24 cellular contexts compared by ENCODE assay signal in the genomic region with DNA sequence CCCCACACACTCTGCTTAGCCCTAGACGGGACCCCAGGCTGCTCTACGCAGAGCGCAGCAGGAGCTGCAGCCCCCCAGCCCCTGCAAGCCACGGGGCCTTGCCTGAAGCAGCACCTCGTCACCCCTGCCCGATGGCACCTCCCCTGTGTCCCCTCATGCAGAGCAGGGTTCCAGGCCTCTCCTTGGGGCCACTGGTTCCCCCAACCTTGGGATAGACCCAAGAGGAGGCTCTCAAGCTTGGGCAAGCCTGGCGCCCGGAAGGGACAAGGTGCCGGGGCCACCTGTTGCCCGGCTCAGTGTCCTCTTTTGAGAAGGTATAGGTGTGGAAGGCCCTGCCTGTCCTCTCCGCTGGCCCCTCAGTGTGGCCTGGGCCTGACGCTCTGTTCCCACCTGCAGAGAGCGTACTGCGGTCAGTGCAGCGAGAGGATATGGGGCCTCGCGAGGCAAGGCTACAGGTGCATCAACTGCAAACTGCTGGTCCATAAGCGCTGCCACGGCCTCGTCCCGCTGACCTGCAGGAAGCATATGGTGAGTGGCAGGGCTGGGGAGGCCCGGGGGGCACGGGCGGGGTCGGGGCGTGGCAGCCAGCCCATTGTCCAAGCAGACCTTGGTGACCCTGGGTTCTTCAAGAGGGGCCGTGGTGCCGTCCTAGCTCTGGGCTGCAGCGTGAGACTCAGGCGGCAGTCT.
"Had no signal": no experiment of that assay in that cellular context is flagged by ENCODE, and none has a peak within 500 bp of the region (broad histone marks: within the 10 kb centered on the region; RNA-seq: fewer than 3 reads in every experiment).

No MANE protein-coding gene starts in this region.

- H3K27ac Mint-ChIP-seq: activated B cell treated with CpG ODN at 0.5 μM for 24 hours; activated CD4-positive, alpha-beta T cell treated with anti-CD3 and anti-CD28 coated beads for 36 hours; activated T-helper 2 cell treated with anti-CD3 and anti-CD28 coated beads, Interferon-gamma antibody, Interleukin-2, Interleukin-4, amounts not matched to agents 10 μg/mL and 5 μg/mL and 100 μg/mL, durations not matched to agents 14 hours and 24 hours and 36 hours; brain; memory B cell; stimulated activated effector memory CD8-positive, alpha-beta T cell treated with anti-CD3 and anti-CD28 coated beads, Interleukin-12 subunit alpha, Interleukin-12 subunit beta, amount 100 ng/mL, for 72 hours; stimulated activated naive CD8-positive, alpha-beta T cell treated with anti-CD3 and anti-CD28 coated beads, Interleukin-15, amount 100 ng/mL, for 72 hours; T-helper 1 cell treated with Interleukin-12 subunit alpha and Interleukin-12 subunit beta and Interleukin-4 antibody, amounts not matched to agents 30 μg/mL and 1 μg/mL, for 36 hours had no signal

- ATAC-seq: activated CD4-positive, alpha-beta T cell treated with anti-CD3 and anti-CD28 coated beads for 36 hours; activated T-cell treated with anti-CD3 and anti-CD28 coated beads, Interleukin-2, amount 50 U/mL, for 4 hours; foreskin keratinocyte; left lung; sciatic nerve; stimulated activated effector memory CD8-positive, alpha-beta T cell treated with anti-CD3 and anti-CD28 coated beads, Interleukin-12 subunit alpha, Interleukin-12 subunit beta, amount 100 ng/mL, for 72 hours; stimulated activated naive CD8-positive, alpha-beta T cell treated with anti-CD3 and anti-CD28 coated beads, Interleukin-15, amount 100 ng/mL, for 72 hours had no signal

- H3K9me3 ChIP-seq: left lung, tibial artery had no signal

- H3K27ac ChIP-seq: foreskin keratinocyte, tibial artery had no signal

- H3K27me3 Mint-ChIP-seq: activated B cell treated with CpG ODN at 0.5 μM for 24 hours; activated CD4-positive, alpha-beta T cell treated with anti-CD3 and anti-CD28 coated beads for 36 hours; brain; memory B cell; stimulated activated naive CD8-positive, alpha-beta T cell treated with anti-CD3 and anti-CD28 coated beads, Interleukin-15, amount 100 ng/mL, for 72 hours had no signal

- DNase-seq: activated B cell treated with CpG ODN at 0.5 μM for 24 hours; activated CD4-positive, alpha-beta T cell treated with anti-CD3 and anti-CD28 coated beads for 36 hours; activated CD4-positive, alpha-beta T cell treated with anti-CD3 and anti-CD28 coated beads, Interleukin-2, amount 50 U/mL, for 48 hours; activated CD8-positive, alpha-beta memory T cell treated with anti-CD3 and anti-CD28 coated beads, Interleukin-2, amount 50 U/mL, for 48 hours; activated naive CD4-positive, alpha-beta T cell treated with Interleukin-2 at 50 U/mL for 16 hours; activated T-cell treated with anti-CD3 and anti-CD28 coated beads, Interleukin-2, amount 50 U/mL, for 4 hours; anterior cingulate cortex; caudate nucleus; dermis blood vessel endothelial cell; effector CD8-positive, alpha-beta T cell; erythroblast; foreskin keratinocyte; small intestine; stimulated activated CD4-positive, alpha-beta T cell treated with anti-CD3 and anti-CD28 coated beads, Interleukin-2, amount 100 ng/mL, for 24 hours; stimulated activated naive CD8-positive, alpha-beta T cell treated with anti-CD3 and anti-CD28 coated beads, Interleukin-15, amount 100 ng/mL, for 72 hours; T1000 had no signal

- H3K4me3 Mint-ChIP-seq: activated B cell treated with CpG ODN at 0.5 μM for 24 hours; activated CD4-positive, alpha-beta T cell treated with anti-CD3 and anti-CD28 coated beads for 36 hours; activated T-cell treated with anti-CD3 and anti-CD28 coated beads, Interleukin-2, amount 50 U/mL, for 4 hours; brain; memory B cell; stimulated activated effector memory CD8-positive, alpha-beta T cell treated with anti-CD3 and anti-CD28 coated beads, Interleukin-12 subunit alpha, Interleukin-12 subunit beta, amount 100 ng/mL, for 72 hours; stimulated activated naive CD8-positive, alpha-beta T cell treated with anti-CD3 and anti-CD28 coated beads, Interleukin-15, amount 100 ng/mL, for 72 hours; T-helper 1 cell treated with Interleukin-12 subunit alpha and Interleukin-12 subunit beta and Interleukin-4 antibody, amounts not matched to agents 30 μg/mL and 1 μg/mL, for 36 hours had no signal

- H3K4me1 ChIP-seq: foreskin keratinocyte, tibial artery had no signal

- H3K27me3 ChIP-seq: foreskin keratinocyte, left lung had no signal

- H3K9me3 Mint-ChIP-seq: activated B cell treated with CpG ODN at 0.5 μM for 24 hours; activated T-cell treated with anti-CD3 and anti-CD28 coated beads, Interleukin-2, amount 50 U/mL, for 4 hours; activated T-helper 2 cell treated with anti-CD3 and anti-CD28 coated beads, Interferon-gamma antibody, Interleukin-2, Interleukin-4, amounts not matched to agents 10 μg/mL and 5 μg/mL and 100 μg/mL, durations not matched to agents 14 hours and 24 hours and 36 hours; brain; memory B cell; stimulated activated effector memory CD8-positive, alpha-beta T cell treated with anti-CD3 and anti-CD28 coated beads, Interleukin-12 subunit alpha, Interleukin-12 subunit beta, amount 100 ng/mL, for 72 hours; stimulated activated naive CD8-positive, alpha-beta T cell treated with anti-CD3 and anti-CD28 coated beads, Interleukin-15, amount 100 ng/mL, for 72 hours; T-helper 1 cell treated with Interleukin-12 subunit alpha and Interleukin-12 subunit beta and Interleukin-4 antibody, amounts not matched to agents 30 μg/mL and 1 μg/mL, for 36 hours had no signal

- H3K36me3 Mint-ChIP-seq: brain; stimulated activated effector memory CD8-positive, alpha-beta T cell treated with anti-CD3 and anti-CD28 coated beads, Interleukin-12 subunit alpha, Interleukin-12 subunit beta, amount 100 ng/mL, for 72 hours had no signal

- H3K4me3 ChIP-seq: left lung, tibial artery had no signal
